In genomic region chr22:50506611-50507420, GRCh38 we compare ENCODE assay signal across 8 cellular contexts. TPM values are rescaled to one million over a fixed set of nuclear protein-coding genes. Genes with fewer than 3 reads are reported as not detected.
A peak's percentile ranks its signal among the peaks of the same experiment; 100 is the strongest.
DNase-seq lines count a peak whose midpoint lies in the region; ATAC-seq and TF ChIP-seq lines count a peak whose summit lies in the region.

No MANE protein-coding gene starts in this region.

- CTCF ChIA-PET in Calu3 (lab: Charles Lee): interaction anchor here (1.0 kb wide), 1 partner anchor 10 kb away, joined by 5 read pairs; no protein-coding TSS in a partner anchor
- CTCF ChIA-PET in activated CD4-positive, alpha-beta memory T cell treated with anti-CD3 and anti-CD28 coated beads, Interleukin-2, amount 10 ng/mL, durations not matched to agents 7 days and 5 days (lab: Charles Lee): interaction anchor here (1.2 to 4.3 kb wide), 6 partner anchors 9 to 230 kb away, joined by 5 to 102 read pairs (median 7); partner anchors contain the start of genes KLHDC7B and SCO2

- in situ Hi-C loops in gastrocnemius medialis (cut with MboI; ENCODE audit: low sequenced_read_pairs in 4 of 4): no loop called here

- H3K4me3 Mint-ChIP-seq in Calu3 (ENCODE audit: low read depth, unreplicated experiment): peak overlapping the region; percentile 91
- H3K4me3 Mint-ChIP-seq in activated CD4-positive, alpha-beta memory T cell treated with anti-CD3 and anti-CD28 coated beads, Interleukin-2, amount 10 ng/mL, durations not matched to agents 7 days and 5 days: peak overlapping the region; percentile 96

- BruUV-seq in Calu3 (replicated peaks; lab: Mats Ljungman, UMichigan): TSS peak; percentile 35

- ATAC-seq in HG02973 (IDR thresholded peaks at IDR 0.05; ENCODE audit: unreplicated experiment): peak; percentile 1
- ATAC-seq in heart right ventricle: peak in 6 of 8 donors; percentile 2 to 40 (median 9)
- ATAC-seq in gastrocnemius medialis: peak; percentile 3 to 6
- ATAC-seq in GM21381 (IDR thresholded peaks at IDR 0.05; ENCODE audit: unreplicated experiment): no peak

- peak overlapping the region; percentile 41 to 100 (median 94) for H3K4me3 ChIP-seq in heart right ventricle
- H3K4me3 ChIP-seq in gastrocnemius medialis: peak overlapping the region; percentile 87 to 99 (median 96)

- H3K27me3 ChIP-seq in heart right ventricle (no peaks in the 10 kb centered on the region), gastrocnemius medialis (no peaks in the 10 kb centered on the region)

- no peaks in the 10 kb centered on the region for H3K9me3 Mint-ChIP-seq in Calu3 (ENCODE audit: low read depth, unreplicated experiment)
- no peaks in the 10 kb centered on the region for H3K9me3 Mint-ChIP-seq in activated CD4-positive, alpha-beta memory T cell treated with anti-CD3 and anti-CD28 coated beads, Interleukin-2, amount 10 ng/mL, durations not matched to agents 7 days and 5 days

- H3K36me3 ChIP-seq in heart right ventricle (peaks cover 3 to 51% (median 23%) of the 10 kb centered on the region in 9 donors), gastrocnemius medialis (peaks cover 0 to 31% of the 10 kb centered on the region in 2 donors)

- no peaks in the 10 kb centered on the region for H3K9me3 ChIP-seq in heart right ventricle
- H3K9me3 ChIP-seq in gastrocnemius medialis: no peaks in the 10 kb centered on the region

- POLR2A ChIA-PET in activated CD4-positive, alpha-beta memory T cell treated with anti-CD3 and anti-CD28 coated beads, Interleukin-2, amount 10 ng/mL, durations not matched to agents 7 days and 5 days (lab: Charles Lee): interaction anchor here (0.8 to 7.7 kb wide), 11 partner anchors 8 to 238 kb away, joined by 3 to 321 read pairs (median 4); partner anchors contain the start of genes SCO2 and TYMP

- intact Hi-C loops in Calu3 (cut with micrococcal nuclease; ENCODE audit: unreplicated experiment) (no loop called here), heart right ventricle (cut with DNase I) (loop anchor here in 5 of 10 donors (1.0 to 10.0 kb wide), 3 partner anchors 32 to 262 kb away; partner anchors contain the start of genes TUBGCP6 (in 4 of the 5) and SBF1 (in 3 of the 5)), gastrocnemius medialis (cut with DNase I; ENCODE audit: low total_unique reads) (loop anchor here (1.0 to 10.0 kb wide), 2 partner anchors 32 to 652 kb away; partner anchors contain the start of genes SBF1 and ZBED4)

- TF ChIP-seq CTCF in Calu3 (IDR thresholded peaks at IDR 0.05; ENCODE audit: unreplicated experiment) (no peak), heart right ventricle (IDR thresholded peaks at IDR 0.05) (no peak), gastrocnemius medialis (IDR thresholded peaks at IDR 0.05 in 4 of 5, conservative IDR thresholded peaks at IDR 0.05 in 1 of 5) (no peak)

- H3K4me1 ChIP-seq in heart right ventricle: peaks cover 13 to 33% (median 27%) of the 10 kb centered on the region in 9 donors
- peaks cover 15 to 22% of the 10 kb centered on the region in 2 donors for H3K4me1 ChIP-seq in gastrocnemius medialis

- H3K27ac ChIP-seq in heart right ventricle: peak overlapping the region; percentile 64 to 97 (median 94)
- H3K27ac ChIP-seq in gastrocnemius medialis: peak overlapping the region; percentile 85 to 97 (median 94)

- DNase-seq in Calu3: no peak
- DNase-seq in activated CD4-positive, alpha-beta memory T cell treated with anti-CD3 and anti-CD28 coated beads, Interleukin-2, amount 10 ng/mL, durations not matched to agents 7 days and 5 days: no peak
- DNase-seq in heart right ventricle: no peak
- no peak for DNase-seq in gastrocnemius medialis
- no peak for DNase-seq in NCI-H1436 treated with DMSO at 0.1 percent for 48 hours (lab: John Stamatoyannopoulos, UW)
- no peak for DNase-seq in T1000 (lab: John Stamatoyannopoulos, UW)

- TF ChIP-seq POLR2A in gastrocnemius medialis (IDR thresholded peaks at IDR 0.05): no peak

- peak overlapping the region; percentile 91 for H3K27ac Mint-ChIP-seq in Calu3 (ENCODE audit: unreplicated experiment)
- peak overlapping the region; percentile 89 for H3K27ac Mint-ChIP-seq in activated CD4-positive, alpha-beta memory T cell treated with anti-CD3 and anti-CD28 coated beads, Interleukin-2, amount 10 ng/mL, durations not matched to agents 7 days and 5 days

- H3K4me1 Mint-ChIP-seq in Calu3 (ENCODE audit: low read depth, unreplicated experiment): peaks cover 17% of the 10 kb centered on the region
- H3K4me1 Mint-ChIP-seq in activated CD4-positive, alpha-beta memory T cell treated with anti-CD3 and anti-CD28 coated beads, Interleukin-2, amount 10 ng/mL, durations not matched to agents 7 days and 5 days: peaks cover 26% of the 10 kb centered on the region

- H3K27me3 Mint-ChIP-seq in Calu3 (ENCODE audit: unreplicated experiment): no peaks in the 10 kb centered on the region
- no peaks in the 10 kb centered on the region for H3K27me3 Mint-ChIP-seq in activated CD4-positive, alpha-beta memory T cell treated with anti-CD3 and anti-CD28 coated beads, Interleukin-2, amount 10 ng/mL, durations not matched to agents 7 days and 5 days

- H3K36me3 Mint-ChIP-seq in Calu3 (ENCODE audit: insufficient read depth, unreplicated experiment): peaks cover 52% of the 10 kb centered on the region
- peaks cover 22% of the 10 kb centered on the region for H3K36me3 Mint-ChIP-seq in activated CD4-positive, alpha-beta memory T cell treated with anti-CD3 and anti-CD28 coated beads, Interleukin-2, amount 10 ng/mL, durations not matched to agents 7 days and 5 days (ENCODE audit: low read depth)

- WGBS in heart right ventricle, 2 donors: 27 to 29% methylated on average over 15 to 21 of the region's 21 CpGs

RNA-seq across cellular contexts. Expression of gene LMF2, which starts 0.7 kb away (rescaled TPM):
- total RNA-seq in Calu3 (2022): 85.2 and 87.1 TPM in 2 replicates
- 100 to 1,000 TPM; 111 to 114 TPM for total RNA-seq in activated CD4-positive, alpha-beta memory T cell treated with anti-CD3 and anti-CD28 coated beads, Interleukin-2, amount 10 ng/mL, durations not matched to agents 7 days and 5 days
- total RNA-seq in heart right ventricle: 10 to 100 TPM; 18.8 to 37.5 (median 22.9) TPM
- polyA plus RNA-seq in heart right ventricle: 10 to 100 TPM; 40.4 to 42.5 TPM
- total RNA-seq in gastrocnemius medialis: 10 to 100 TPM; 19.7 to 39.4 (median 26.9) TPM

RNA-seq across cellular contexts. Expression of gene NCAPH2, which starts 1.2 kb away (rescaled TPM):
- total RNA-seq in Calu3 (2022) (73.2 and 92.0 TPM in 2 replicates), heart right ventricle (10 to 100 TPM; 21.7 to 31.9 (median 26.2) TPM), gastrocnemius medialis (10 to 100 TPM; 19.0 to 29.3 (median 23.4) TPM)
- 100 to 1,000 TPM; 105 to 108 TPM for total RNA-seq in activated CD4-positive, alpha-beta memory T cell treated with anti-CD3 and anti-CD28 coated beads, Interleukin-2, amount 10 ng/mL, durations not matched to agents 7 days and 5 days
- 10 to 100 TPM; 38.0 to 54.8 TPM for polyA plus RNA-seq in heart right ventricle

RNA-seq across cellular contexts. Expression of gene SCO2, which starts 18.6 kb away (rescaled TPM):
- total RNA-seq in Calu3 (2022) (3.6 and 5.3 TPM in 2 replicates), heart right ventricle (1 to 10 TPM in 2 of 10 donors, under 1 TPM in 2, not detected in 6; 0.57 to 2.8 (median 0.92) TPM), gastrocnemius medialis (1 to 10 TPM in 2 of 4 donors, not detected in 2; 1.0 to 2.3 TPM)
- 1 to 10 TPM; 6.4 to 7.0 TPM for total RNA-seq in activated CD4-positive, alpha-beta memory T cell treated with anti-CD3 and anti-CD28 coated beads, Interleukin-2, amount 10 ng/mL, durations not matched to agents 7 days and 5 days
- polyA plus RNA-seq in heart right ventricle: 1 to 10 TPM in 1 of 2 donors, not detected in 1; 2.0 TPM

RNA-seq across cellular contexts. Expression of gene MIOX, which starts 20.2 kb away (rescaled TPM):
- total RNA-seq in Calu3 (2022): 0.45 TPM in 1 of 2 replicates, not detected in the other
- under 1 TPM; 0.48 to 0.60 TPM for total RNA-seq in activated CD4-positive, alpha-beta memory T cell treated with anti-CD3 and anti-CD28 coated beads, Interleukin-2, amount 10 ng/mL, durations not matched to agents 7 days and 5 days
- not detected for total RNA-seq in heart right ventricle
- not detected for polyA plus RNA-seq in heart right ventricle
- total RNA-seq in gastrocnemius medialis: not detected

RNA-seq across cellular contexts. Expression of gene TYMP, which starts 23.0 kb away (rescaled TPM):
- total RNA-seq in Calu3 (2022) (44.1 and 62.2 TPM in 2 replicates), heart right ventricle (100 to 1,000 TPM in 1 of 10 donors, 10 to 100 TPM in 7, 1 to 10 TPM in 2; 8.4 to 113 (median 12.6) TPM), gastrocnemius medialis (10 to 100 TPM in 3 of 4 donors, 1 to 10 TPM in 1; 8.8 to 15.8 (median 11.8) TPM)
- total RNA-seq in activated CD4-positive, alpha-beta memory T cell treated with anti-CD3 and anti-CD28 coated beads, Interleukin-2, amount 10 ng/mL, durations not matched to agents 7 days and 5 days: 10 to 100 TPM; 89.1 to 90.2 TPM
- 10 to 100 TPM; 23.3 to 65.3 TPM for polyA plus RNA-seq in heart right ventricle
